ENCODE assay signal across 1 cellular context in the genomic region with DNA sequence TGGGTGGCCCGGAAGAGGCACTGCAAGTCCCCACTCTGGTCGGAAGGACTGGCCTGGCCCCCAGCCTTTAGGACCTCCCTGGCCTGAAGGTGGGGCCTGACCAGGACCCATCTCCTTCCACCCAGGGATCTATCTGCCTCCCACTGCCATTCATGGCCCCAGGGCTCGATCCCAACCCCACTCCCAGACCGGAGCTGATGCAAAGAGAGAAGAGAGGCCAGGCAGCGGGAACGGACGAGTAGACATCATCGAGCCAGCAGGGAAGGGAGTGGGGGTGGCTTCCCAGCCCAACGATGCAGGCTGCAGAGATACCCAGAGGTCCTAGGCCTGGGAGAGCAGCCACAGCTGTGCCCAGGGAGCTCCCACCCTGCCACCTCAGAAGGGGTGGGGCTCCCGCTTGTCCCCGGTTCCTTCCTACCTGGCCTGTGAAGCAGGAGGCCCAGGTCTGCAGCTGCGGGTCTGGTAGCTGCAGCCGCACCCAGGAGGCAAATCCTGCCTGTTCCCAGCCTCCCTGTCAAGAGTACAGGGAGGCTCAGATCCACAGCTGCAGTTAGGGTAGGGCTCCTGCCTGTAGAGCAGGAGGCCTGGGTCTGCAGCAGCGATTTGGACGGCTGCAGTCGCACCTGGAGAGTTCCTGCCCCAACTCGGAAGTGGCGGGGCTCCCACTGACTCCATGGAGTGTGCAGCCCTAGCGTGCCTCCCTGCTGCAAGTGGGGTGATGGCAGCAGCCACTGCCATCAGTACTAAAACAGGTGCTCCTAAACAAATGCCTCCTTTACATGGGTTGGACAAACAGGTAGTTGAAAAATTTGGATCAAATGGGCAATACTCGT.
TF ChIP-seq lines count a peak whose summit lies in the region.

No MANE protein-coding gene starts in this region.

TF ChIP-seq in IMR-90, 13 proteins besides CTCF, POLR2A, EP300 and RAD21 (continued from another document):
- TF ChIP-seq MAZ (IDR thresholded peaks at IDR 0.05; ENCODE audit: borderline replicate concordance, low read depth, low read length) (no peak), RCOR1 (IDR thresholded peaks at IDR 0.05; ENCODE audit: insufficient replicate concordance, low read length) (no peak), FOS (IDR thresholded peaks at IDR 0.05; ENCODE audit: low read depth, low read length) (no peak), RFX5 (IDR thresholded peaks at IDR 0.05; ENCODE audit: low read depth, low read length) (no peak), CHD1 (IDR thresholded peaks at IDR 0.05; ENCODE audit: low read depth, low read length) (no peak), MXI1 (IDR thresholded peaks at IDR 0.05; ENCODE audit: borderline replicate concordance, low read depth, low read length) (no peak), NFE2L2 (IDR thresholded peaks at IDR 0.05; ENCODE audit: low read depth, low read length) (no peak)
- TF ChIP-seq, protein P1, sequence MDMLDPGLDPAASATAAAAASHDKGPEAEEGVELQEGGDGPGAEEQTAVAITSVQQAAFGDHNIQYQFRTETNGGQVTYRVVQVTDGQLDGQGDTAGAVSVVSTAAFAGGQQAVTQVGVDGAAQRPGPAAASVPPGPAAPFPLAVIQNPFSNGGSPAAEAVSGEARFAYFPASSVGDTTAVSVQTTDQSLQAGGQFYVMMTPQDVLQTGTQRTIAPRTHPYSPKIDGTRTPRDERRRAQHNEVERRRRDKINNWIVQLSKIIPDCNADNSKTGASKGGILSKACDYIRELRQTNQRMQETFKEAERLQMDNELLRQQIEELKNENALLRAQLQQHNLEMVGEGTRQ (IDR thresholded peaks at IDR 0.05; ENCODE audit: low read depth, low read length) = no peak
- TF ChIP-seq, protein P2, sequence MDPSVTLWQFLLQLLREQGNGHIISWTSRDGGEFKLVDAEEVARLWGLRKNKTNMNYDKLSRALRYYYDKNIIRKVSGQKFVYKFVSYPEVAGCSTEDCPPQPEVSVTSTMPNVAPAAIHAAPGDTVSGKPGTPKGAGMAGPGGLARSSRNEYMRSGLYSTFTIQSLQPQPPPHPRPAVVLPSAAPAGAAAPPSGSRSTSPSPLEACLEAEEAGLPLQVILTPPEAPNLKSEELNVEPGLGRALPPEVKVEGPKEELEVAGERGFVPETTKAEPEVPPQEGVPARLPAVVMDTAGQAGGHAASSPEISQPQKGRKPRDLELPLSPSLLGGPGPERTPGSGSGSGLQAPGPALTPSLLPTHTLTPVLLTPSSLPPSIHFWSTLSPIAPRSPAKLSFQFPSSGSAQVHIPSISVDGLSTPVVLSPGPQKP (IDR thresholded peaks at IDR 0.05; ENCODE audit: borderline replicate concordance, low read depth, low read length) = no peak
